Comparison of ENCODE assay signal across 13 cellular contexts in the genomic region with DNA sequence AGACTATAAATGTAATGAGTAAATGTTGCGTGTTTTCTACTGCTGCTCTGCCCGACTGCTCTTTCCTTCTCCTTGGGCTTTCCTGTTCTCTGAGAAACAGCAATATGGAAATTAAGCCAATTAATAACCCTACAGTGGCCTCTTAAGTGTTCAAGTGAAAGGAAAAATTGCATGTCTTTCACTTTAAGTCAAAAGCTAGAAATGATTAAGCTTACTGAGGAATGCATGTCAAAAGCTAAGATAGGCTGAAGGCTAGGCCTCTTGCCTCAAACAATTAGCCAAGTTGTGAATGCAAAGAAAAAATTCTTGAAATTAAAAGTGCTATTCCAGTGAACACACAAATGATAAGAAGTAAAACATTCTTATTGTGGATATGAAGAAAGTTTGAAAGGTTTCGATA.
"Had no signal": no experiment of that assay in that cellular context is flagged by ENCODE, and none has a peak within 500 bp of the region (broad histone marks: within the 10 kb centered on the region; RNA-seq: fewer than 3 reads in every experiment).

No MANE protein-coding gene starts in this region.

- H3K27ac Mint-ChIP-seq: activated naive CD8-positive, alpha-beta T cell treated with anti-CD3 and anti-CD28 coated beads, Interleukin-2, amount 10 ng/mL, durations not matched to agents 7 days and 5 days; nephron progenitor cell had no signal

- H3K27me3 ChIP-seq: breast epithelium, foreskin keratinocyte, stomach had no signal

- H3K9me3 Mint-ChIP-seq: activated naive CD8-positive, alpha-beta T cell treated with anti-CD3 and anti-CD28 coated beads, Interleukin-2, amount 10 ng/mL, durations not matched to agents 7 days and 5 days had no signal

- H3K4me1 Mint-ChIP-seq: nephron progenitor cell had no signal

- DNase-seq: activated naive CD8-positive, alpha-beta T cell treated with anti-CD3 and anti-CD28 coated beads, Interleukin-2, amount 10 ng/mL, durations not matched to agents 7 days and 5 days; activated T-cell treated with anti-CD3 and anti-CD28 coated beads for 4 hours; aorta; foreskin keratinocyte; head of caudate nucleus; left colon; nephron progenitor cell; psoas muscle; stimulated activated CD4-positive, alpha-beta T cell treated with anti-CD3 and anti-CD28 coated beads, Interleukin-12 subunit alpha, Interleukin-12 subunit beta, amount 100 ng/mL, for 4 hours; stomach had no signal

- H3K27me3 Mint-ChIP-seq: activated naive CD8-positive, alpha-beta T cell treated with anti-CD3 and anti-CD28 coated beads, Interleukin-2, amount 10 ng/mL, durations not matched to agents 7 days and 5 days had no signal

- H3K4me1 ChIP-seq: breast epithelium, psoas muscle, stomach had no signal

- H3K27ac ChIP-seq: breast epithelium, foreskin keratinocyte, psoas muscle, stomach, thoracic aorta had no signal

- H3K9me3 ChIP-seq: breast epithelium, psoas muscle had no signal

- H3K4me3 Mint-ChIP-seq: activated naive CD8-positive, alpha-beta T cell treated with anti-CD3 and anti-CD28 coated beads, Interleukin-2, amount 10 ng/mL, durations not matched to agents 7 days and 5 days; nephron progenitor cell had no signal

- ATAC-seq: activated CD4-positive, CD25-positive, alpha-beta regulatory T cell treated with anti-CD3 and anti-CD28 coated beads, Interleukin-2, amount 50 U/mL, for 24 hours; foreskin keratinocyte; left colon; psoas muscle had no signal

- H3K4me3 ChIP-seq: breast epithelium, psoas muscle, stomach, thoracic aorta had no signal
